In the genomic region with DNA sequence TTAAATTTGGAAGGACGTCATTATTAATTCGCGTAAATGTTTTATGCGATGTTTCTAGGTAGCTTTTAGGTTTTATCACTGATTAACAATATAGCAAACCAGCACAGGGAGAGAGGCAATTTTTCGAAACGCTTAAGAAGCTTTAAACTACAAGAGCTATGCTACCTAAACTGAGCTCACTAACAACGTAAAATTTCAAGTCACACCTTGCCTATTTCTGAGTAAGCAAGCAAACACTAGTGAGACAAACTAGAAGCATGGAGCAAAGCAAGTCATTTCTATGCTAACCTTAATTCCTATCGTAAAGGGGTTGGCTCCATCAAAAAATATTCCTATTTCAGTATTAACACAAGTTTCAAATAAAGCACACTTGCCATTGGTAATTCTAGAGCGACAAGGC, we compare ENCODE assay signal across 8 cellular contexts. TPM values are rescaled to one million over a fixed set of nuclear protein-coding genes. Genes with fewer than 3 reads are reported as not detected.
DNase-seq lines count a peak whose midpoint lies in the region; ATAC-seq and TF ChIP-seq lines count a peak whose summit lies in the region.

No MANE protein-coding gene starts in this region.

- no peaks in the 10 kb centered on the region for H3K9me3 Mint-ChIP-seq in naive thymus-derived CD8-positive, alpha-beta T cell

- no peaks in the 10 kb centered on the region for H3K27me3 ChIP-seq in BE2C

- no peaks in the 10 kb centered on the region; the same call in 1 of the 2 replicates for H3K4me1 ChIP-seq in BE2C

- ATAC-seq in naive thymus-derived CD8-positive, alpha-beta T cell = no peak
- ATAC-seq in GM19351 (IDR thresholded peaks at IDR 0.05; ENCODE audit: unreplicated experiment) = no peak
- ATAC-seq in GM18520 (IDR thresholded peaks at IDR 0.05; ENCODE audit: unreplicated experiment) = no peak
- no peak for ATAC-seq in HG03139 (IDR thresholded peaks at IDR 0.05; ENCODE audit: unreplicated experiment)

- H3K9me3 ChIP-seq in BE2C (no peaks in the 10 kb centered on the region), KOPT-K1 (ENCODE audit: insufficient read depth, low read length, poor library complexity, severe bottlenecking) (no peaks in the 10 kb centered on the region)

- no peaks in the 10 kb centered on the region for H3K27me3 Mint-ChIP-seq in naive thymus-derived CD8-positive, alpha-beta T cell

- CTCF ChIA-PET in GM10248 (lab: Yijun Ruan, JAX) = interaction anchor here (1.0 to 1.6 kb wide), 4 partner anchors 17 to 43 kb away, joined by 3 to 4 read pairs (median 3); no protein-coding TSS in a partner anchor

- H3K36me3 Mint-ChIP-seq in naive thymus-derived CD8-positive, alpha-beta T cell = peaks cover 0 to 6% (median 6%) of the 10 kb centered on the region in 3 donors

- TF ChIP-seq CTCF in BE2C (IDR thresholded peaks at IDR 0.05; ENCODE audit: low read depth, low read length) (no peak), choroid plexus epithelial cell (conservative IDR thresholded peaks at IDR 0.05; ENCODE audit: low read depth, low read length) (no peak), GM10248 (IDR thresholded peaks at IDR 0.05; ENCODE audit: control extremely low read depth, extremely low read depth, low read depth, missing control alignments) (no peak)

- peaks cover 23 to 53% (median 44%) of the 10 kb centered on the region in 4 donors for H3K4me1 Mint-ChIP-seq in naive thymus-derived CD8-positive, alpha-beta T cell

- H3K36me3 ChIP-seq in BE2C (no peaks in the 10 kb centered on the region; the same call in 1 of the 2 replicates), KOPT-K1 (ENCODE audit: insufficient read depth, low read length) (no peaks in the 10 kb centered on the region)

- peak overlapping the region; percentile 83 for H3K27ac ChIP-seq in KOPT-K1 (ENCODE audit: low read depth, low read length, poor library complexity, severe bottlenecking)

- peak overlapping the region; percentile 88 to 98 (median 97) for H3K27ac Mint-ChIP-seq in naive thymus-derived CD8-positive, alpha-beta T cell

- H3K4me3 ChIP-seq in BE2C (ENCODE audit: low read depth, low read length) (peak overlapping the region; percentile 92), choroid plexus epithelial cell (ENCODE audit: low read depth, low read length) (peak overlapping the region; percentile 81)

- POLR2A ChIA-PET in naive thymus-derived CD8-positive, alpha-beta T cell (lab: Charles Lee) = interaction anchor here (1.1 to 1.8 kb wide), 4 partner anchors 10 to 237 kb away, joined by 3 to 5 read pairs (median 4); no protein-coding TSS in a partner anchor
- POLR2A ChIA-PET in GM10248 (lab: Yijun Ruan, JAX) = interaction anchor here (0.6 to 3.0 kb wide), 2 partner anchors 11 to 16 kb away, joined by 11 to 13 read pairs; no protein-coding TSS in a partner anchor

- peak overlapping the region; percentile 83 to 96 (median 92) for H3K4me3 Mint-ChIP-seq in naive thymus-derived CD8-positive, alpha-beta T cell

- DNase-seq in BE2C (no peak), choroid plexus epithelial cell (ENCODE audit: low read depth) (no peak), GM10248 (ENCODE audit: extremely low spot score) (no peak)
- no peak for DNase-seq in naive thymus-derived CD8-positive, alpha-beta T cell

RNA-seq across cellular contexts. Expression of a gene that starts 1.2 kb away (rescaled TPM):
- 12.5 TPM for polyA plus RNA-seq in BE2C (2012; ENCODE audit: insufficient read depth, insufficient read length, low read depth)
- total RNA-seq in naive thymus-derived CD8-positive, alpha-beta T cell = 100 to 1,000 TPM; 141 to 156 TPM
- polyA plus RNA-seq in naive thymus-derived CD8-positive, alpha-beta T cell = 10 to 100 TPM; 45.9 to 57.8 (median 47.1) TPM
